In the genomic region with DNA sequence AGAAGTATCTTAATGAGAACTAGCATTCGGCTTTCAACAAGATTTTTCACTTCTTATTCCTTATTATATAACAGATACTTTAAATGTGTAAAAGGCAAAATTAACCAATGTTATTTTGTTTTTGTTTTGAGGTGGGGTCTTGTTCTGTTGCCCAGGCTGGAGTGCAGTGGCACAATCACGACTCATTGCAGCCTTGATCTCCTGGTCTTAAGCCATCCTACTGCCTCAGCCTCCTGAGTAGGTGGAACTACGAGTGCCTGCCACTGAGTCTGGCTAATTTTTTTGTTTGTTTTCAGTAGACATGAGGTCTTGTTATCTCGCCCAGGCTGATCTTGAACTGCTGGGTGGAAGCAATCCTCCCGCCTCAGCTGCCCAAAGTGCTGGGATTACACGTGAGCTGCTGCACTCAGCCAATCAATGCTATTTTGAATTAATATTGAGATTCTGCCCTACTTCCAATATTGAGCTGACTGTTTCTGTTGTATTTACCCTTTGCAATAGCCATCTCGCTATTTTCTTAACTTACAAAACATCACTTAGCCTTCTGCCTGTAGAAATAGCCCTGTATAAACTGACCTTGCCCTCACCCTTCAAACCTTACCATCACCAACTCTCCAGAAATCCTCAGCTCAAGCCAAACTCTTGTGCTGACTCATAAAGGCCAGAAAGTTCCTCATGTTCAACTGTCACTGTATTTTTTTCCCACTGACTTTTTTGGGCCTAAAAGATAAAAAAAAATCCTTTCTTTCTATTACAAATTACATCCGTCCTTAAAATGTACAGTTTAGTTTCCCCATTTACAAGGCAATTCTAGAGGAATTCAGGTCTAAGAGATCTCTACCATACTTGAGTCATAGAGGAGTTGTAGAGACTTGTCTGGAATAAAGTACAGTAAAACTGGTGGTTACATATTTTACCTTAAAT, we compare ENCODE assay signal across 15 cellular contexts.
DNase-seq lines count a peak whose midpoint lies in the region; ATAC-seq, FAIRE-seq and TF ChIP-seq lines count a peak whose summit lies in the region.
"Had no signal": no experiment of that assay in that cellular context is flagged by ENCODE, and none has a peak within 500 bp of the region (broad histone marks: within the 10 kb centered on the region; RNA-seq: fewer than 3 reads in every experiment).

No MANE protein-coding gene starts in this region.

- no peak for TF ChIP-seq POLR2A in adrenal gland (IDR thresholded peaks at IDR 0.05)
- TF ChIP-seq POLR2A in GM18505 (IDR thresholded peaks at IDR 0.05; ENCODE audit: borderline replicate concordance, extremely low read depth, insufficient read depth, insufficient read length): no peak

- H3K9me3 Mint-ChIP-seq in activated naive CD4-positive, alpha-beta T cell treated with anti-CD3 and anti-CD28 coated beads for 36 hours: no peaks in the 10 kb centered on the region
- H3K9me3 Mint-ChIP-seq: activated CD4-positive, alpha-beta memory T cell treated with anti-CD3 and anti-CD28 coated beads, Interleukin-2, amount 10 ng/mL, durations not matched to agents 7 days and 5 days; activated naive CD8-positive, alpha-beta T cell treated with anti-CD3 and anti-CD28 coated beads, Interleukin-2, amount 10 ng/mL, durations not matched to agents 7 days and 5 days; endodermal cell had no signal

- peak overlapping the region; percentile 70 for H3K27ac ChIP-seq in ACC112 (ENCODE audit: low read depth, low read length)
- peak overlapping the region in 3 of 5 donors; percentile 36 to 57 (median 44) for H3K27ac ChIP-seq in adrenal gland

- H3K9me3 ChIP-seq in adrenal gland (replicated peaks in 1 of 3): no peaks in the 10 kb centered on the region

- no peak overlapping the region for H3K27ac Mint-ChIP-seq in activated naive CD4-positive, alpha-beta T cell treated with anti-CD3 and anti-CD28 coated beads for 36 hours
- H3K27ac Mint-ChIP-seq: activated CD4-positive, alpha-beta memory T cell treated with anti-CD3 and anti-CD28 coated beads, Interleukin-2, amount 10 ng/mL, durations not matched to agents 7 days and 5 days; activated naive CD8-positive, alpha-beta T cell treated with anti-CD3 and anti-CD28 coated beads, Interleukin-2, amount 10 ng/mL, durations not matched to agents 7 days and 5 days; B cell; endodermal cell had no signal

- TF ChIP-seq CTCF in adrenal gland (IDR thresholded peaks at IDR 0.05): no peak
- no peak for TF ChIP-seq CTCF in foreskin fibroblast (IDR thresholded peaks at IDR 0.05; ENCODE audit: low read depth, low read length)

- intact Hi-C loops in adrenal gland (cut with DNase I): loop anchor here in 1 of 2 donors (10.0 kb wide), 1 partner anchor 191 kb away; no protein-coding TSS in a partner anchor
- intact Hi-C loops in activated naive CD4-positive, alpha-beta T cell treated with anti-CD3 and anti-CD28 coated beads for 36 hours (cut with micrococcal nuclease): no loop called here

- H3K36me3 ChIP-seq in ACC112 (ENCODE audit: insufficient read depth, low read length) (no peaks in the 10 kb centered on the region), adrenal gland (replicated peaks in 1 of 2) (no peaks in the 10 kb centered on the region)

- H3K4me1 ChIP-seq in ACC112 (ENCODE audit: control insufficient read depth, insufficient read depth, low read length, unreplicated experiment) (peaks cover 34% of the 10 kb centered on the region), adrenal gland (replicated peaks in 1 of 2) (peaks cover 0 to 18% of the 10 kb centered on the region in 2 donors)

- peaks cover 9% of the 10 kb centered on the region for H3K4me1 Mint-ChIP-seq in activated naive CD4-positive, alpha-beta T cell treated with anti-CD3 and anti-CD28 coated beads for 36 hours (ENCODE audit: low read depth)

- no peak overlapping the region for H2AFZ ChIP-seq in ACC112 (ENCODE audit: low read length, unreplicated experiment)

- no peak for ATAC-seq in GM18505 (IDR thresholded peaks at IDR 0.05; ENCODE audit: unreplicated experiment)

- no peak for DNase-seq in HTR-8/SVneo (ENCODE audit: insufficient read length, low spot score)
- DNase-seq in adrenal gland: peak; percentile 35 to 75 (median 57)
- peak; percentile 75 to 81 for DNase-seq in foreskin fibroblast
- no peak for DNase-seq in DMS79 treated with DMSO at 0.1 percent for 48 hours (lab: John Stamatoyannopoulos, UW)
- DNase-seq in stimulated activated CD4-positive, alpha-beta T cell treated with anti-CD3 and anti-CD28 coated beads, Interleukin-4, amount 100 ng/mL, for 24 hours: no peak
- no peak for DNase-seq in activated naive CD4-positive, alpha-beta T cell treated with anti-CD3 and anti-CD28 coated beads for 36 hours
- DNase-seq: activated CD4-positive, alpha-beta memory T cell treated with anti-CD3 and anti-CD28 coated beads, Interleukin-2, amount 10 ng/mL, durations not matched to agents 7 days and 5 days; activated naive CD8-positive, alpha-beta T cell treated with anti-CD3 and anti-CD28 coated beads, Interleukin-2, amount 10 ng/mL, durations not matched to agents 7 days and 5 days; endodermal cell; islet precursor cell; NCI-H2227 treated with DMSO at 0.1 percent for 48 hours; SHP77 had no signal

- H3K36me3 Mint-ChIP-seq in activated naive CD4-positive, alpha-beta T cell treated with anti-CD3 and anti-CD28 coated beads for 36 hours (ENCODE audit: low read depth): peaks cover 12% of the 10 kb centered on the region

- no peaks in the 10 kb centered on the region for H3K27me3 Mint-ChIP-seq in activated naive CD4-positive, alpha-beta T cell treated with anti-CD3 and anti-CD28 coated beads for 36 hours (ENCODE audit: low read depth)
- H3K27me3 Mint-ChIP-seq: activated CD4-positive, alpha-beta memory T cell treated with anti-CD3 and anti-CD28 coated beads, Interleukin-2, amount 10 ng/mL, durations not matched to agents 7 days and 5 days; activated naive CD8-positive, alpha-beta T cell treated with anti-CD3 and anti-CD28 coated beads, Interleukin-2, amount 10 ng/mL, durations not matched to agents 7 days and 5 days; B cell had no signal

- H3K27me3 ChIP-seq in ACC112 (ENCODE audit: insufficient read depth, low read length) (no peaks in the 10 kb centered on the region), adrenal gland (no peaks in the 10 kb centered on the region)

- H3K4me3 Mint-ChIP-seq in activated naive CD4-positive, alpha-beta T cell treated with anti-CD3 and anti-CD28 coated beads for 36 hours: no peak overlapping the region
- H3K4me3 Mint-ChIP-seq: activated CD4-positive, alpha-beta memory T cell treated with anti-CD3 and anti-CD28 coated beads, Interleukin-2, amount 10 ng/mL, durations not matched to agents 7 days and 5 days; activated naive CD8-positive, alpha-beta T cell treated with anti-CD3 and anti-CD28 coated beads, Interleukin-2, amount 10 ng/mL, durations not matched to agents 7 days and 5 days; B cell; endodermal cell had no signal

- H3K79me2 ChIP-seq in ACC112 (ENCODE audit: control insufficient read depth, insufficient read depth, low read length, unreplicated experiment): peaks cover 48% of the 10 kb centered on the region

- 45 to 52% (median 49%) methylated on average over 8 of the region's 8 CpGs for WGBS in adrenal gland, 4 donors

- H3K4me3 ChIP-seq in ACC112 (ENCODE audit: low read depth, low read length): peak overlapping the region; percentile 31; the same call in 1 of the 2 replicates
- H3K4me3 ChIP-seq in adrenal gland: no peak overlapping the region
- H3K4me3 ChIP-seq in foreskin fibroblast (ENCODE audit: low read depth in 1 of 2, low read length in 2 of 2): no peak overlapping the region

- peak; percentile 46 for FAIRE-seq in HTR-8/SVneo (lab: Jason Lieb, UNC)

- CTCF ChIA-PET in activated naive CD4-positive, alpha-beta T cell treated with anti-CD3 and anti-CD28 coated beads for 36 hours (lab: Charles Lee): no interaction called here

Comparison
In these comparisons a context has a peak if more than half of its experiments do, and no peak if none do; other contexts are left out.
1. DNase-seq: peak in adrenal gland (7 of 7) and foreskin fibroblast (2 of 2); none in HTR-8/SVneo (single experiment), DMS79 treated with DMSO at 0.1 percent for 48 hours (single experiment), stimulated activated CD4-positive, alpha-beta T cell treated with anti-CD3 and anti-CD28 coated beads, Interleukin-4, amount 100 ng/mL, for 24 hours (single experiment) and activated naive CD4-positive, alpha-beta T cell treated with anti-CD3 and anti-CD28 coated beads for 36 hours (single experiment).